In the genomic region with DNA sequence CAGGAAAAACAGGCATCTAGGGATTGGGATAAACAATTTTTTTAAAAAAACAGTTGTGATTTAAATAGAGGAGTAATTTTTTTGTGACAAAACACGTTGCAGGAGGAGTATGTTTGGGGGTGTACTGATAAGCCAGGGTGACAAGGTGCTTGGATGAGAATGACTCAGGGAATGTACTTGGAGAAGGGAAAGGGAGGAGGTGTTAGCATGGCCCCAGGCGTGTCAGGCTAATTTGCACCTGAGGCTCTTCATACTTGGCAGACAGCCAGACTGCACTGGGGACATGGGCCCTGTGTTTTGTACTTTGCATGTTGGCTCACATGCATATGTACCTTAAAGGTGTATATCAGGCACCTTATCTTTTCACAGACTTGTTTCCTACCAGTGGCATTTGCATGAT, we compare ENCODE assay signal across 15 cellular contexts. TPM values are rescaled to one million over a fixed set of nuclear protein-coding genes. Genes with fewer than 3 reads are reported as not detected.
DNase-seq lines count a peak whose midpoint lies in the region; ATAC-seq, FAIRE-seq and TF ChIP-seq lines count a peak whose summit lies in the region.
"Had no signal": no experiment of that assay in that cellular context is flagged by ENCODE, and none has a peak within 500 bp of the region (broad histone marks: within the 10 kb centered on the region; RNA-seq: fewer than 3 reads in every experiment).

No MANE protein-coding gene starts in this region.

- H3K4me2 ChIP-seq in K562 (ENCODE audit: insufficient read depth, low read length) = no peak overlapping the region; the same call in 1 of the 2 replicates

- TF ChIP-seq EP300 in K562 (IDR thresholded peaks at IDR 0.05; ENCODE audit: low read length) = peak; percentile 19; the same call in 1 of the 2 replicates

- H3K9me1 ChIP-seq in K562 (ENCODE audit: control insufficient read depth, insufficient read depth, low read length) = no peaks in the 10 kb centered on the region

- no peak for DNase-seq in T-helper 2 cell treated with Interferon-gamma antibody and Interleukin-4, amounts not matched to agents 5 μg/mL and 100 μg/mL, for 36 hours (ENCODE audit: low spot score)
- DNase-seq in T-helper 2 cell = no peak
- DNase-seq in NCI-H2029 treated with DMSO at 0.1 percent for 48 hours (lab: John Stamatoyannopoulos, UW) = peak; percentile 84
- DNase-seq in K562 (ENCODE audit: extremely low read depth in 1 of 4, low spot score in 3 of 4) = peak; percentile 54 to 73 (median 60)
- peak; percentile 53 to 74 (median 69) for DNase-seq in mucosa of descending colon
- no peak for DNase-seq in brain microvascular endothelial cell
- DNase-seq in RKO (ENCODE audit: low spot score) = no peak
- DNase-seq in NCI-H524 treated with DMSO at 0.1 percent for 48 hours (lab: John Stamatoyannopoulos, UW) = no peak
- DNase-seq: activated CD4-positive, alpha-beta T cell treated with anti-CD3 and anti-CD28 coated beads for 1 hour; activated effector memory CD4-positive, alpha-beta T cell treated with anti-CD3 and anti-CD28 coated beads, Interleukin-2, amount 50 U/mL, for 16 hours; central memory CD4-positive, alpha-beta T cell; IMR-90 had no signal

- no peaks in the 10 kb centered on the region for H3K27me3 ChIP-seq in K562 (ENCODE audit: control insufficient read depth in 2 of 2, insufficient read depth in 2 of 2, low read length in 2 of 2)
- H3K27me3 ChIP-seq in brain microvascular endothelial cell (replicated peaks) = no peaks in the 10 kb centered on the region

- in situ Hi-C loops in K562 (cut with MboI) = no loop called here
- in situ Hi-C loops in brain microvascular endothelial cell (cut with HindIII; ENCODE audit: low pct_ligation_motif_present, low sequenced_read_pairs) = loop anchor here (25.0 kb wide), 1 partner anchor 175 kb away; no protein-coding TSS in a partner anchor

- no peaks in the 10 kb centered on the region for H3K9me3 Mint-ChIP-seq in T-helper 2 cell treated with Interferon-gamma antibody and Interleukin-4, amounts not matched to agents 5 μg/mL and 100 μg/mL, for 36 hours
- H3K9me3 Mint-ChIP-seq: memory B cell had no signal

- no peak for TF ChIP-seq POLR2A in K562 (conservative IDR thresholded peaks at IDR 0.05)

- H4K20me1 ChIP-seq in K562 (replicated peaks; ENCODE audit: control insufficient read depth, insufficient read depth, low read length) = peaks cover 17% of the 10 kb centered on the region

- H3K4me1 Mint-ChIP-seq in T-helper 2 cell treated with Interferon-gamma antibody and Interleukin-4, amounts not matched to agents 5 μg/mL and 100 μg/mL, for 36 hours (ENCODE audit: low read depth) = peaks cover 36% of the 10 kb centered on the region

- ATAC-seq in K562 = peak; percentile 20; the same call in 2 of the 3 replicates
- peak; percentile 83 for ATAC-seq in mucosa of descending colon
- ATAC-seq: SK-N-SH treated with all-trans-retinoic acid at 6 μM for 48 hours had no signal

- TF ChIP-seq CTCF in K562 (IDR thresholded peaks at IDR 0.05 in 2 of 3, conservative IDR thresholded peaks at IDR 0.05 in 1 of 3; ENCODE audit: insufficient read depth in 2 of 3, low read depth in 1 of 3, low read length in 3 of 3) (no peak), mucosa of descending colon (IDR thresholded peaks at IDR 0.05) (no peak), brain microvascular endothelial cell (IDR thresholded peaks at IDR 0.05; ENCODE audit: low read depth, low read length, missing control alignments) (no peak)

- BruUV-seq in K562 (replicated peaks; lab: Mats Ljungman, UMichigan) = no TSS peak

- no peak overlapping the region for H3K4me3 Mint-ChIP-seq in T-helper 2 cell treated with Interferon-gamma antibody and Interleukin-4, amounts not matched to agents 5 μg/mL and 100 μg/mL, for 36 hours
- H3K4me3 Mint-ChIP-seq: memory B cell had no signal

- H3K4me1 ChIP-seq in K562 (replicated peaks in 1 of 2; ENCODE audit: control insufficient read depth in 2 of 2, insufficient read depth in 2 of 2, low read length in 2 of 2) (peaks cover 24 to 25% of the 10 kb centered on the region in 2 experiments; a peak in 4 of 5 replicates), mucosa of descending colon (ENCODE audit: low read depth) (peaks cover 32% of the 10 kb centered on the region)
- H3K4me1 ChIP-seq: parathyroid adenoma had no signal

- CTCF ChIA-PET in K562 (lab: Yijun Ruan, JAX; ENCODE audit: low intra/inter-chr PET ratio) = no interaction called here

- H3K4me3 ChIP-seq in K562 (no peak overlapping the region), mucosa of descending colon (no peak overlapping the region), brain microvascular endothelial cell (ENCODE audit: low read depth, low read length) (no peak overlapping the region)

- WGBS in K562 (ENCODE audit: insufficient coverage, low coverage, missing lambda C conversion rate) = 21% methylated on average over 2 of the region's 2 CpGs

- FAIRE-seq in K562 (lab: Jason Lieb, UNC) = peak; percentile 69

- H3K36me3 ChIP-seq in K562 (ENCODE audit: control insufficient read depth, insufficient read depth, low read length) (peaks cover 86% of the 10 kb centered on the region), mucosa of descending colon (ENCODE audit: low read depth) (no peaks in the 10 kb centered on the region), brain microvascular endothelial cell (replicated peaks) (peaks cover 57% of the 10 kb centered on the region)

- H2AFZ ChIP-seq in K562 (ENCODE audit: low read depth, low read length) = no peak overlapping the region
- H2AFZ ChIP-seq: parathyroid adenoma had no signal

- H3K27ac ChIP-seq in K562 (ENCODE audit: extremely low read depth, low read depth, low read length) (peak overlapping the region; percentile 19; the same call in 1 of the 3 replicates), brain microvascular endothelial cell (no peak overlapping the region)
- H3K27ac ChIP-seq: parathyroid adenoma had no signal

- peak overlapping the region; percentile 41 for H3K27ac Mint-ChIP-seq in T-helper 2 cell treated with Interferon-gamma antibody and Interleukin-4, amounts not matched to agents 5 μg/mL and 100 μg/mL, for 36 hours
- H3K27ac Mint-ChIP-seq: memory B cell had no signal

- intact Hi-C loops in K562 (cut with micrococcal nuclease) = no loop called here
- intact Hi-C loops in mucosa of descending colon (cut with DNase I, micrococcal nuclease) = no loop called here

- H3K27me3 Mint-ChIP-seq in T-helper 2 cell treated with Interferon-gamma antibody and Interleukin-4, amounts not matched to agents 5 μg/mL and 100 μg/mL, for 36 hours (ENCODE audit: low read depth) = no peaks in the 10 kb centered on the region
- H3K27me3 Mint-ChIP-seq: memory B cell had no signal

- H3K79me2 ChIP-seq in K562 (ENCODE audit: control insufficient read depth, insufficient read depth, low read length) = peaks cover 87% of the 10 kb centered on the region

- peaks cover 64% of the 10 kb centered on the region for H3K36me3 Mint-ChIP-seq in T-helper 2 cell treated with Interferon-gamma antibody and Interleukin-4, amounts not matched to agents 5 μg/mL and 100 μg/mL, for 36 hours (ENCODE audit: low read depth)

- POLR2A ChIA-PET in K562 (lab: Yijun Ruan, JAX) = no interaction called here

- H3K9ac ChIP-seq in K562 (ENCODE audit: insufficient read depth in 1 of 2, low read depth in 2 of 2, low read length in 2 of 2) = no peak overlapping the region
- H3K9ac ChIP-seq: parathyroid adenoma had no signal

- H3K9me3 ChIP-seq in K562 (replicated peaks; ENCODE audit: control insufficient read depth, insufficient read depth, low read depth, low read length) (no peaks in the 10 kb centered on the region), mucosa of descending colon (no peaks in the 10 kb centered on the region)

- TF ChIP-seq RAD21 in K562 (CRISPR knock-in tag; conservative IDR thresholded peaks at IDR 0.05 in 1 of 2, IDR thresholded peaks at IDR 0.05 in 1 of 2) = no peak

TF ChIP-seq in K562, 482 proteins besides CTCF, POLR2A, EP300 and RAD21 (continues in another document):
- TF ChIP-seq RBM25 (IDR thresholded peaks at IDR 0.05; ENCODE audit: low read depth, low read length, severe bottlenecking) (no peak), POLR2AphosphoS5 (IDR thresholded peaks at IDR 0.05; ENCODE audit: control insufficient read depth, insufficient read depth, low read depth, low read length) (0 out of 2 replicates have a peak, but pooled peaks have one; percentile 35), ZNF174 (CRISPR knock-in tag; IDR thresholded peaks at IDR 0.05) (no peak), ZEB2 (IDR thresholded peaks at IDR 0.05) (peak; percentile 55; the same call in 1 of the 2 replicates), HLTF (IDR thresholded peaks at IDR 0.05) (no peak), SMARCE1 (IDR thresholded peaks at IDR 0.05) (no peak), NFIC (IDR thresholded peaks at IDR 0.05) (peak; percentile 93), ATF1 (CRISPR knock-in tag; IDR thresholded peaks at IDR 0.05) (no peak), ATF1 (tag; IDR thresholded peaks at IDR 0.05) (no peak), CBFA2T2 (conservative IDR thresholded peaks at IDR 0.05) (peak; percentile 46), SRSF1 (IDR thresholded peaks at IDR 0.05; ENCODE audit: low read depth, low read length) (no peak), HDAC6 (IDR thresholded peaks at IDR 0.05; ENCODE audit: low read depth, low read length) (no peak), KDM1A (IDR thresholded peaks at IDR 0.05) (0 out of 4 replicates have a peak, but pooled peaks of 1 of the 2 experiments have one; percentile 7), ZBTB7A (IDR thresholded peaks at IDR 0.05; ENCODE audit: borderline replicate concordance, control insufficient read depth, low read depth, low read length) (no peak), CBFA2T3 (IDR thresholded peaks at IDR 0.05) (peak; percentile 56)

RNA-seq across cellular contexts. Expression of a gene that starts 22.8 kb away (rescaled TPM):
- 46.6 and 73.9 TPM in 2 replicates for total RNA-seq in K562 (2011; cell fraction: chromatin; rRNA removed; ENCODE audit: low replicate concordance)
- 27.2 and 30.0 TPM in 2 replicates for total RNA-seq in K562 (2011; cell fraction: nucleolus; rRNA removed)
- 35.8 and 46.8 TPM in 2 replicates for total RNA-seq in K562 (2011; cell fraction: nucleoplasm; rRNA removed)
- 28.0 and 31.3 TPM in 2 replicates for total RNA-seq in K562 (2014; rRNA removed)
- 43.5 and 50.4 TPM in 2 replicates for total RNA-seq in K562 (2014; rRNA removed; fragmentation: Illumina TruSeq; extraction: Trizol)
- 31.6 and 36.1 TPM in 2 replicates for total RNA-seq in K562 (2015; rRNA removed; fragmentation: Illumina TruSeq; extraction: Trizol)
- total RNA-seq in K562 (2021) = 29.2 and 34.2 TPM in 2 replicates
- 39.0 and 39.3 TPM in 2 replicates for polyA plus RNA-seq in K562 (2011; rRNA removed)
- polyA plus RNA-seq in K562 (2011; cell fraction: cytosol; rRNA removed) = 7.9 and 27.3 TPM in 2 replicates
- polyA plus RNA-seq in K562 (2011; cell fraction: nucleus; rRNA removed) = 15.7 and 35.1 TPM in 2 replicates
- 22.7 and 40.6 TPM in 2 replicates for polyA plus RNA-seq in K562 (2012)
- polyA plus RNA-seq in K562 (2014; fragmentation: Illumina TruSeq; extraction: Trizol) = 28.5 and 31.4 TPM in 2 replicates
- 10 to 100 TPM; 14.9 to 16.3 TPM for polyA plus RNA-seq in K562 (2014; fragmentation: Nextera tagmentation; extraction: Ambion mirVana)
- 25.3 and 29.4 TPM in 2 replicates for polyA plus RNA-seq in K562 (2014; rRNA removed)
- polyA minus RNA-seq in K562 (2011; rRNA and poly(A)+ RNA removed) = 49.1 and 76.6 TPM in 2 replicates
- 11.5 and 22.7 TPM in 2 replicates for polyA minus RNA-seq in K562 (2011; cell fraction: cytosol; rRNA and poly(A)+ RNA removed)
- 20.1 and 42.4 TPM in 2 replicates for polyA minus RNA-seq in K562 (2011; cell fraction: nucleus; rRNA and poly(A)+ RNA removed)
- 10 to 100 TPM; 27.6 to 42.3 (median 29.6) TPM for total RNA-seq in mucosa of descending colon

Comparison
In these comparisons a context has a peak if more than half of its experiments do, and no peak if none do; other contexts are left out.
1. DNase-seq: peak in NCI-H2029 treated with DMSO at 0.1 percent for 48 hours (single experiment), K562 (4 of 4) and mucosa of descending colon (3 of 3); none in T-helper 2 cell treated with Interferon-gamma antibody and Interleukin-4, amounts not matched to agents 5 μg/mL and 100 μg/mL, for 36 hours (single experiment), T-helper 2 cell (0 of 5), brain microvascular endothelial cell (single experiment), RKO (single experiment) and NCI-H524 treated with DMSO at 0.1 percent for 48 hours (single experiment).